In the genomic region with DNA sequence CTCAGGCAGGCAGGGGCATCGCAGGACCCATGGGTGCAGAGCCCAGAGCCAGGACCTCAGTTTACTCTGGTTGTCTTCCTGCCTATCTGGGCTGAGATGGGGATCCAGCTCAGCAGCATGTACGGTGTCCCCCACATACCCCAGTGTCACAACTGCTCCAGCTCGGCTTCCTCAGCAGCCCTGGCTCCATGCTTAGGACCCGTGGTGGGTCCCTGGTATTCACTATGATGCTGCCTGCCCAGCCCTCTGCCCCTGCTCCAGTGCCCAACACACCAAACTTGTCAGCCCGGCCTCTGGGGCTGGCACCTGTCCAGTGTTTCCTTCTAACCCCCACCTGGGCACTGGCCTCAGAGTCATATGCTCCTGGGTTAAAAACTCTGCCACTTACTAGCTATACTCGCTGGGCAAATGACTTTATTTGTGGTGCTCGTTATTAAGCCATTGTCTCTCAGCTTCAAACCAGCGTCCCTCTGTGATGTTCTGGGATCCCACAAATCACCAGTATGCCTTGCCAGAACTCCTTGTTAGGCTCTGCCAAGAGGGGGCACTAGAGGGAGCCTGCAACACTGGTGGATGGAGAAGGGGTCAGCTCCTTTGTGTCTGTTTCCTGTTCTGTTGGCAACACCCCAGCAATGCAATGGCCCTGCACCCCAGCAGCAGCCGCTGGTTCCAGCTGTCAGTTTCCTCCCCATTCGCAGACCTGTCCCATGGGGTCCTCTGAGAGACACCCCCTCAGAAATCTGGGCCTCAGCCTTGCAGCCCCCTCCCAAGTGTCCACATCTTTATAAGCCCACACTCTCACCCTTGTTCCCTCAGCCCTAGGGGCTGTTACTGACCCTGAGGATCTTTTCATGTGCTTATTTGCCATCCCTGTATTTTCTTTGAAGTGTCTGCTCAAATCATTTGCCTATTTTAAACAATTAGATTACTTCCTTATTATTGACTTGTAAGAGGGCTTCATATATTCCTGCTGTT, we compare ENCODE assay signal across 9 cellular contexts. TPM values are rescaled to one million over a fixed set of nuclear protein-coding genes. Genes with fewer than 3 reads are reported as not detected.
DNase-seq lines count a peak whose midpoint lies in the region; ATAC-seq and TF ChIP-seq lines count a peak whose summit lies in the region.
"Had no signal": no experiment of that assay in that cellular context is flagged by ENCODE, and none has a peak within 500 bp of the region (broad histone marks: within the 10 kb centered on the region; RNA-seq: fewer than 3 reads in every experiment).

No MANE protein-coding gene starts in this region.

- intact Hi-C loops in esophagus muscularis mucosa (cut with DNase I), result no loop called here

- no peak overlapping the region for H3K4me3 ChIP-seq in esophagus muscularis mucosa
- H3K4me3 ChIP-seq: skin epidermis, thyroid gland had no signal

- H3K4me1 ChIP-seq in esophagus muscularis mucosa, result no peaks in the 10 kb centered on the region
- H3K4me1 ChIP-seq: thyroid gland had no signal

- TF ChIP-seq CTCF in esophagus muscularis mucosa (IDR thresholded peaks at IDR 0.05), result no peak

- 65% methylated on average over 10 of the region's 10 CpGs for WGBS in esophagus muscularis mucosa

- no peak for TF ChIP-seq POLR2A in esophagus muscularis mucosa (IDR thresholded peaks at IDR 0.05; ENCODE audit: low read depth)

- no peak overlapping the region for H3K27ac ChIP-seq in esophagus muscularis mucosa (replicated peaks in 1 of 4)
- H3K27ac ChIP-seq: skin epidermis, thyroid gland had no signal

- no peak for TF ChIP-seq EP300 in esophagus muscularis mucosa (IDR thresholded peaks at IDR 0.05)

- ATAC-seq in SK-N-SH treated with all-trans-retinoic acid at 6 μM for 48 hours, result peak; percentile 53; the same call in 2 of the 3 replicates
- ATAC-seq in GM18517 (IDR thresholded peaks at IDR 0.05; ENCODE audit: unreplicated experiment), result no peak

- H3K36me3 ChIP-seq in esophagus muscularis mucosa, result no peaks in the 10 kb centered on the region
- H3K36me3 ChIP-seq: thyroid gland had no signal

- no peaks in the 10 kb centered on the region for H3K9me3 ChIP-seq in esophagus muscularis mucosa
- H3K9me3 ChIP-seq: thyroid gland had no signal

- DNase-seq in DMS 273 treated with DMSO at 0.1 percent for 48 hours (lab: John Stamatoyannopoulos, UW) (peak; percentile 34), HCEC 1CT (peak; percentile 54), iPS-NIHi11 (ENCODE audit: low spot score) (peak; percentile 78), esophagus muscularis mucosa (ENCODE audit: extremely low spot score) (no peak)
- DNase-seq in effector CD4-positive, alpha-beta T cell, result no peak

- peaks cover 0 to 35% (median 0%) of the 10 kb centered on the region in 4 donors for H3K27me3 ChIP-seq in esophagus muscularis mucosa
- H3K27me3 ChIP-seq: thyroid gland had no signal

TF ChIP-seq in SK-N-SH treated with all-trans-retinoic acid at 6 μM for 48 hours, 23 proteins besides CTCF, POLR2A, EP300 and RAD21:
- TF ChIP-seq, protein P1, sequence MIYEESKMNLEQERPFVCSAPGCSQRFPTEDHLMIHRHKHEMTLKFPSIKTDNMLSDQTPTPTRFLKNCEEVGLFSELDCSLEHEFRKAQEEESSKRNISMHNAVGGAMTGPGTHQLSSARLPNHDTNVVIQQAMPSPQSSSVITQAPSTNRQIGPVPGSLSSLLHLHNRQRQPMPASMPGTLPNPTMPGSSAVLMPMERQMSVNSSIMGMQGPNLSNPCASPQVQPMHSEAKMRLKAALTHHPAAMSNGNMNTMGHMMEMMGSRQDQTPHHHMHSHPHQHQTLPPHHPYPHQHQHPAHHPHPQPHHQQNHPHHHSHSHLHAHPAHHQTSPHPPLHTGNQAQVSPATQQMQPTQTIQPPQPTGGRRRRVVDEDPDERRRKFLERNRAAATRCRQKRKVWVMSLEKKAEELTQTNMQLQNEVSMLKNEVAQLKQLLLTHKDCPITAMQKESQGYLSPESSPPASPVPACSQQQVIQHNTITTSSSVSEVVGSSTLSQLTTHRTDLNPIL (CRISPR knock-in tag; IDR thresholded peaks at IDR 0.05; ENCODE audit: low read depth), result no peak
- TF ChIP-seq ZNF8 (CRISPR knock-in tag; IDR thresholded peaks at IDR 0.05) (no peak), ZFP30 (CRISPR knock-in tag; IDR thresholded peaks at IDR 0.05) (no peak), ZFP3 (CRISPR knock-in tag; IDR thresholded peaks at IDR 0.05) (no peak), ESRRG (CRISPR knock-in tag; IDR thresholded peaks at IDR 0.05) (no peak), TCF4 (CRISPR knock-in tag; IDR thresholded peaks at IDR 0.05; ENCODE audit: borderline replicate concordance) (no peak), ZNF70 (CRISPR knock-in tag; IDR thresholded peaks at IDR 0.05) (no peak), RARB (CRISPR knock-in tag; IDR thresholded peaks at IDR 0.05) (no peak), OSR1 (CRISPR knock-in tag; IDR thresholded peaks at IDR 0.05) (no peak), ISL1 (CRISPR knock-in tag; IDR thresholded peaks at IDR 0.05) (no peak), ZNF565 (CRISPR knock-in tag; conservative IDR thresholded peaks at IDR 0.05; ENCODE audit: low read depth) (no peak), BACH2 (CRISPR knock-in tag; IDR thresholded peaks at IDR 0.05; ENCODE audit: borderline replicate concordance) (no peak), TOX (CRISPR knock-in tag; IDR thresholded peaks at IDR 0.05; ENCODE audit: borderline replicate concordance) (no peak), SNAI2 (CRISPR knock-in tag; IDR thresholded peaks at IDR 0.05) (no peak), GLIS3 (CRISPR knock-in tag; IDR thresholded peaks at IDR 0.05) (no peak)
- TF ChIP-seq, protein P2, sequence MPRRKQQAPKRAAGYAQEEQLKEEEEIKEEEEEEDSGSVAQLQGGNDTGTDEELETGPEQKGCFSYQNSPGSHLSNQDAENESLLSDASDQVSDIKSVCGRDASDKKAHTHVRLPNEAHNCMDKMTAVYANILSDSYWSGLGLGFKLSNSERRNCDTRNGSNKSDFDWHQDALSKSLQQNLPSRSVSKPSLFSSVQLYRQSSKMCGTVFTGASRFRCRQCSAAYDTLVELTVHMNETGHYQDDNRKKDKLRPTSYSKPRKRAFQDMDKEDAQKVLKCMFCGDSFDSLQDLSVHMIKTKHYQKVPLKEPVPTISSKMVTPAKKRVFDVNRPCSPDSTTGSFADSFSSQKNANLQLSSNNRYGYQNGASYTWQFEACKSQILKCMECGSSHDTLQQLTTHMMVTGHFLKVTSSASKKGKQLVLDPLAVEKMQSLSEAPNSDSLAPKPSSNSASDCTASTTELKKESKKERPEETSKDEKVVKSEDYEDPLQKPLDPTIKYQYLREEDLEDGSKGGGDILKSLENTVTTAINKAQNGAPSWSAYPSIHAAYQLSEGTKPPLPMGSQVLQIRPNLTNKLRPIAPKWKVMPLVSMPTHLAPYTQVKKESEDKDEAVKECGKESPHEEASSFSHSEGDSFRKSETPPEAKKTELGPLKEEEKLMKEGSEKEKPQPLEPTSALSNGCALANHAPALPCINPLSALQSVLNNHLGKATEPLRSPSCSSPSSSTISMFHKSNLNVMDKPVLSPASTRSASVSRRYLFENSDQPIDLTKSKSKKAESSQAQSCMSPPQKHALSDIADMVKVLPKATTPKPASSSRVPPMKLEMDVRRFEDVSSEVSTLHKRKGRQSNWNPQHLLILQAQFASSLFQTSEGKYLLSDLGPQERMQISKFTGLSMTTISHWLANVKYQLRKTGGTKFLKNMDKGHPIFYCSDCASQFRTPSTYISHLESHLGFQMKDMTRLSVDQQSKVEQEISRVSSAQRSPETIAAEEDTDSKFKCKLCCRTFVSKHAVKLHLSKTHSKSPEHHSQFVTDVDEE (CRISPR knock-in tag; IDR thresholded peaks at IDR 0.05), result no peak
- TF ChIP-seq, protein P3, sequence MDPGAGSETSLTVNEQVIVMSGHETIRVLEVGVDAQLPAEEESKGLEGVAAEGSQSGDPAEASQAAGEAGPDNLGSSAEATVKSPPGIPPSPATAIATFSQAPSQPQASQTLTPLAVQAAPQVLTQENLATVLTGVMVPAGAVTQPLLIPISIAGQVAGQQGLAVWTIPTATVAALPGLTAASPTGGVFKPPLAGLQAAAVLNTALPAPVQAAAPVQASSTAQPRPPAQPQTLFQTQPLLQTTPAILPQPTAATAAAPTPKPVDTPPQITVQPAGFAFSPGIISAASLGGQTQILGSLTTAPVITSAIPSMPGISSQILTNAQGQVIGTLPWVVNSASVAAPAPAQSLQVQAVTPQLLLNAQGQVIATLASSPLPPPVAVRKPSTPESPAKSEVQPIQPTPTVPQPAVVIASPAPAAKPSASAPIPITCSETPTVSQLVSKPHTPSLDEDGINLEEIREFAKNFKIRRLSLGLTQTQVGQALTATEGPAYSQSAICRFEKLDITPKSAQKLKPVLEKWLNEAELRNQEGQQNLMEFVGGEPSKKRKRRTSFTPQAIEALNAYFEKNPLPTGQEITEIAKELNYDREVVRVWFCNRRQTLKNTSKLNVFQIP (CRISPR knock-in tag; IDR thresholded peaks at IDR 0.05; ENCODE audit: borderline replicate concordance, low read depth), result no peak

RNA-seq across cellular contexts. Expression of a gene that starts 24.1 kb away (rescaled TPM):
- 10 to 100 TPM; 37.0 to 50.9 (median 45.8) TPM for total RNA-seq in esophagus muscularis mucosa

Comparison
In these comparisons a context has a peak if more than half of its experiments do, and no peak if none do; other contexts are left out.
1. DNase-seq: peak in DMS 273 treated with DMSO at 0.1 percent for 48 hours (single experiment), HCEC 1CT (single experiment) and iPS-NIHi11 (single experiment); none in esophagus muscularis mucosa (single experiment) and effector CD4-positive, alpha-beta T cell (single experiment).